ENCODE assay signal across 2 cellular contexts in the genomic region with DNA sequence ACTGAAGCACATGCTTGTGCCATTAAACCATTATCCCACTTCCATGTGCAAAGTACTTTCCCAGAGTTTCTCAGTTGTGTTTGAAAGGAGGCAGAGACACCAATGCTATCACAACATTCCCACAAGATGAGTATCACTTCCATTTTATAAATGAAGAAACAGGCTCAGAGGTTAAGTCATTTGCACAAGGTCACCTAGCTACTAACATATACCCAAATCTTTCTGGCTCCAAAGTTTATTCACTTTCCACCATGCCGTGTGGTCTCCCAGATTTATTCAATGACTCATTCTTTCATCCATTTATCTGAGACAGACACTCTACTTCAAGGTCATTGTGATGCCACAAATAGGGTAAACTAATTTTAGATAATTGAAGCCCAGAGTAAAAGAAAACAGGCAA.
A peak's percentile ranks its signal among the peaks of the same experiment; 100 is the strongest.
TF ChIP-seq lines count a peak whose summit lies in the region.

No MANE protein-coding gene starts in this region.

TF ChIP-seq in HEK293, 187 proteins besides CTCF, POLR2A, EP300 and RAD21:
- TF ChIP-seq ZNF214 (tag by site-specific recombination; IDR thresholded peaks at IDR 0.05; ENCODE audit: borderline replicate concordance), result no peak
- TF ChIP-seq PRDM1 (tag by site-specific recombination; IDR thresholded peaks at IDR 0.05), result 0 out of 2 replicates have a peak, but pooled peaks have one; percentile 13

TF ChIP-seq in K562, 482 proteins besides CTCF, POLR2A, EP300 and RAD21:
- TF ChIP-seq JUND (IDR thresholded peaks at IDR 0.05; ENCODE audit: borderline replicate concordance, low read depth, low read length) (0 out of 2 replicates have a peak, but pooled peaks have one; percentile 22), JUND (tag; IDR thresholded peaks at IDR 0.05; ENCODE audit: borderline replicate concordance, low read depth, low read length) (no peak), CBFA2T3 (IDR thresholded peaks at IDR 0.05) (0 out of 2 replicates have a peak, but pooled peaks have one; percentile 9), CBX8 (IDR thresholded peaks at IDR 0.05; ENCODE audit: borderline replicate concordance, extremely low read depth, low read depth, low read length, poor library complexity, severe bottlenecking) (no peak)
- TF ChIP-seq, protein P1, sequence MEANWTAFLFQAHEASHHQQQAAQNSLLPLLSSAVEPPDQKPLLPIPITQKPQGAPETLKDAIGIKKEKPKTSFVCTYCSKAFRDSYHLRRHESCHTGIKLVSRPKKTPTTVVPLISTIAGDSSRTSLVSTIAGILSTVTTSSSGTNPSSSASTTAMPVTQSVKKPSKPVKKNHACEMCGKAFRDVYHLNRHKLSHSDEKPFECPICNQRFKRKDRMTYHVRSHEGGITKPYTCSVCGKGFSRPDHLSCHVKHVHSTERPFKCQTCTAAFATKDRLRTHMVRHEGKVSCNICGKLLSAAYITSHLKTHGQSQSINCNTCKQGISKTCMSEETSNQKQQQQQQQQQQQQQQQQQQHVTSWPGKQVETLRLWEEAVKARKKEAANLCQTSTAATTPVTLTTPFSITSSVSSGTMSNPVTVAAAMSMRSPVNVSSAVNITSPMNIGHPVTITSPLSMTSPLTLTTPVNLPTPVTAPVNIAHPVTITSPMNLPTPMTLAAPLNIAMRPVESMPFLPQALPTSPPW (CRISPR knock-in tag; IDR thresholded peaks at IDR 0.05), result no peak
